Comparison of ENCODE assay signal across 23 cellular contexts in genomic region chr3:138317687-138318086, GRCh38. TPM values are rescaled to one million over a fixed set of nuclear protein-coding genes. Genes with fewer than 3 reads are reported as not detected.
"Had no signal": no experiment of that assay in that cellular context is flagged by ENCODE, and none has a peak within 500 bp of the region (broad histone marks: within the 10 kb centered on the region; RNA-seq: fewer than 3 reads in every experiment).

No MANE protein-coding gene starts in this region.

- H3K4me1 ChIP-seq: heart right ventricle, spleen, suprapubic skin, thyroid gland had no signal

- H3K4me3 ChIP-seq: coronary artery, heart right ventricle, ovary, spleen, suprapubic skin, thyroid gland had no signal

- H3K36me3 ChIP-seq: heart right ventricle, ovary, spleen, suprapubic skin, thyroid gland had no signal

- H3K27me3 ChIP-seq: heart right ventricle, ovary, suprapubic skin, thyroid gland had no signal

- H3K9me3 ChIP-seq: heart right ventricle, ovary, spleen, suprapubic skin, thyroid gland had no signal

- H3K27ac ChIP-seq: coronary artery, heart right ventricle, ovary, spleen, suprapubic skin, thyroid gland had no signal

- DNase-seq: effector CD4-positive, alpha-beta T cell; endodermal cell; erythroblast; heart right ventricle; hypothalamus; kidney glomerular epithelial cell; mammary epithelial cell; naive thymus-derived CD8-positive, alpha-beta T cell; ovary; right cardiac atrium; spleen; stimulated activated CD4-positive, alpha-beta T cell treated with anti-CD3 and anti-CD28 coated beads, Interleukin-15, amount 100 ng/mL, for 24 hours; stimulated activated CD4-positive, alpha-beta T cell treated with anti-CD3 and anti-CD28 coated beads, Interleukin-1b, Interleukin-23, amount 100 ng/mL, for 48 hours; stimulated activated CD4-positive, alpha-beta T cell treated with anti-CD3 and anti-CD28 coated beads, Interleukin-4, amount 100 ng/mL, for 24 hours; stimulated activated naive B cell treated with anti-CD40 and anti-IgM and Interleukin-4, amounts not matched to agents 10 μg/mL and 1 μg/mL and 100 μg/mL, for 72 hours; thyroid gland had no signal

RNA-seq across cellular contexts. Expression of gene NME9, which starts 12.0 kb away (rescaled TPM):
- total RNA-seq: chondrocyte, dermis microvascular lymphatic vessel endothelial cell, endothelial cell of umbilical vein, mesenteric fat pad, posterior vena cava had no signal
- polyA plus RNA-seq: mammary epithelial cell had no signal

RNA-seq across cellular contexts. Expression of gene MRAS, which starts 30.7 kb away (rescaled TPM):
- polyA plus RNA-seq: naive thymus-derived CD8-positive, alpha-beta T cell had no signal
